In genomic region chr5:68688547-68688946, GRCh38 we compare ENCODE assay signal across 1 cellular context.
TF ChIP-seq lines count a peak whose summit lies in the region.

No MANE protein-coding gene starts in this region.

TF ChIP-seq in A549, 52 proteins besides CTCF, POLR2A, EP300 and RAD21 (continued from another document):
- no peak for TF ChIP-seq REST (IDR thresholded peaks at IDR 0.05)
- TF ChIP-seq FOSB (CRISPR knock-in tag; IDR thresholded peaks at IDR 0.05) = no peak
- TF ChIP-seq HES2 (IDR thresholded peaks at IDR 0.05) = no peak
- no peak for TF ChIP-seq RCOR1 (IDR thresholded peaks at IDR 0.05; ENCODE audit: low read depth, low read length)
- TF ChIP-seq CHD4 (IDR thresholded peaks at IDR 0.05; ENCODE audit: borderline replicate concordance) = no peak
- TF ChIP-seq MAZ (IDR thresholded peaks at IDR 0.05; ENCODE audit: borderline replicate concordance, low read depth, low read length) = no peak
- TF ChIP-seq E2F6 (IDR thresholded peaks at IDR 0.05; ENCODE audit: borderline replicate concordance, low read depth) = no peak
- no peak for TF ChIP-seq RNF2 (IDR thresholded peaks at IDR 0.05; ENCODE audit: borderline replicate concordance, low read depth)
